22 cellular contexts compared by ENCODE assay signal in genomic region chr12:107302649-107303386, GRCh38.
DNase-seq lines count a peak whose midpoint lies in the region; ATAC-seq, FAIRE-seq and TF ChIP-seq lines count a peak whose summit lies in the region.
"Had no signal": no experiment of that assay in that cellular context is flagged by ENCODE, and none has a peak within 500 bp of the region (broad histone marks: within the 10 kb centered on the region; RNA-seq: fewer than 3 reads in every experiment).

No MANE protein-coding gene starts in this region.

- no peaks in the 10 kb centered on the region for H3K36me3 ChIP-seq in bronchial epithelial cell (ENCODE audit: control insufficient read depth, insufficient read depth, low read length)
- H3K36me3 ChIP-seq: BLaER1 had no signal

- H3K27me3 ChIP-seq in bronchial epithelial cell (ENCODE audit: control insufficient read depth, insufficient read depth, low read length): no peaks in the 10 kb centered on the region
- H3K27me3 ChIP-seq: BLaER1 had no signal

- no peaks in the 10 kb centered on the region for H3K9me3 Mint-ChIP-seq in stimulated activated memory B cell treated with anti-CD40 and anti-IgM and Interleukin-4, amounts not matched to agents 10 μg/mL and 1 μg/mL and 100 μg/mL, for 72 hours
- H3K9me3 Mint-ChIP-seq: CD4-positive, alpha-beta memory T cell; H9; T-cell had no signal

- ATAC-seq in stimulated activated memory B cell treated with anti-CD40 and anti-IgM and Interleukin-4, amounts not matched to agents 10 μg/mL and 1 μg/mL and 100 μg/mL, for 72 hours: peak; percentile 45
- ATAC-seq: HepG2, K562, T-cell had no signal

- FAIRE-seq in bronchial epithelial cell (lab: Jason Lieb, UNC) (no peak), GM12891 (lab: Jason Lieb, UNC) (no peak)
- FAIRE-seq: HepG2, K562 had no signal

- no peaks in the 10 kb centered on the region for H3K4me1 Mint-ChIP-seq in stimulated activated memory B cell treated with anti-CD40 and anti-IgM and Interleukin-4, amounts not matched to agents 10 μg/mL and 1 μg/mL and 100 μg/mL, for 72 hours
- H3K4me1 Mint-ChIP-seq: CD4-positive, alpha-beta memory T cell; T-cell had no signal

- no peak overlapping the region for H3K27ac Mint-ChIP-seq in stimulated activated memory B cell treated with anti-CD40 and anti-IgM and Interleukin-4, amounts not matched to agents 10 μg/mL and 1 μg/mL and 100 μg/mL, for 72 hours
- H3K27ac Mint-ChIP-seq: CD4-positive, alpha-beta memory T cell; H9; HFFc6; T-cell had no signal

- H3K4me3 Mint-ChIP-seq in stimulated activated memory B cell treated with anti-CD40 and anti-IgM and Interleukin-4, amounts not matched to agents 10 μg/mL and 1 μg/mL and 100 μg/mL, for 72 hours: no peak overlapping the region
- H3K4me3 Mint-ChIP-seq: CD4-positive, alpha-beta memory T cell; H9; HFFc6; T-cell had no signal

- TF ChIP-seq POLR2A in GM12891 (IDR thresholded peaks at IDR 0.05; ENCODE audit: low read depth, low read length): no peak

- H3K27me3 Mint-ChIP-seq in stimulated activated memory B cell treated with anti-CD40 and anti-IgM and Interleukin-4, amounts not matched to agents 10 μg/mL and 1 μg/mL and 100 μg/mL, for 72 hours: peaks cover 1% of the 10 kb centered on the region
- H3K27me3 Mint-ChIP-seq: T-cell had no signal

- DNase-seq in ELR (ENCODE audit: low read depth) (peak; percentile 42), M059J (ENCODE audit: low read depth) (peak; percentile 32), bronchial epithelial cell (ENCODE audit: low read depth) (peak; percentile 49), DMS 273 treated with DMSO at 0.1 percent for 48 hours (lab: John Stamatoyannopoulos, UW) (no peak), GM12891 (ENCODE audit: insufficient read length, low spot score) (no peak), NCI-H526 treated with DMSO at 0.1 percent for 48 hours (lab: John Stamatoyannopoulos, UW) (no peak)
- DNase-seq: ACHN; Caco-2; CD4-positive, alpha-beta memory T cell; DMS153; H9; HFFc6; NCI-H1694; NCI-H2081 treated with DMSO at 0.1 percent for 48 hours; NCI-H2171 treated with DMSO at 0.1 percent for 48 hours; NCI-H446; NCI-H526; T-cell had no signal

- H3K4me3 ChIP-seq in bronchial epithelial cell (ENCODE audit: low read depth, low read length): no peak overlapping the region
- H3K4me3 ChIP-seq: BLaER1, K562 had no signal

- H3K36me3 Mint-ChIP-seq in stimulated activated memory B cell treated with anti-CD40 and anti-IgM and Interleukin-4, amounts not matched to agents 10 μg/mL and 1 μg/mL and 100 μg/mL, for 72 hours: no peaks in the 10 kb centered on the region
- H3K36me3 Mint-ChIP-seq: CD4-positive, alpha-beta memory T cell; T-cell had no signal

- TF ChIP-seq CTCF in bronchial epithelial cell (IDR thresholded peaks at IDR 0.05; ENCODE audit: insufficient read depth, low read length, severe bottlenecking): no peak

TF ChIP-seq in GM12891, 5 proteins besides CTCF, POLR2A, EP300 and RAD21:
- TF ChIP-seq PAX5 (IDR thresholded peaks at IDR 0.05; ENCODE audit: insufficient read depth, low read length, severe bottlenecking): no peak
- TF ChIP-seq POLR2AphosphoS5 (IDR thresholded peaks at IDR 0.05; ENCODE audit: low read depth, low read length): no peak
- TF ChIP-seq SPI1 (IDR thresholded peaks at IDR 0.05; ENCODE audit: low read depth, low read length): no peak
- no peak for TF ChIP-seq TAF1 (IDR thresholded peaks at IDR 0.05; ENCODE audit: low read depth, low read length)
- no peak for TF ChIP-seq POU2F2 (IDR thresholded peaks at IDR 0.05; ENCODE audit: low read depth, low read length)
TF ChIP-seq in GM12891: peak in this region for 0.

Comparison
In these comparisons a context has a peak if more than half of its experiments do, and no peak if none do; other contexts are left out.
1. DNase-seq: peak in ELR (single experiment), M059J (single experiment) and bronchial epithelial cell (single experiment); none in DMS 273 treated with DMSO at 0.1 percent for 48 hours (single experiment), GM12891 (single experiment) and NCI-H526 treated with DMSO at 0.1 percent for 48 hours (single experiment).